27 cellular contexts compared by ENCODE assay signal in genomic region chr7:26779978-26780595, GRCh38.
DNase-seq lines count a peak whose midpoint lies in the region; ATAC-seq, FAIRE-seq and TF ChIP-seq lines count a peak whose summit lies in the region.
"Had no signal": no experiment of that assay in that cellular context is flagged by ENCODE, and none has a peak within 500 bp of the region (broad histone marks: within the 10 kb centered on the region; RNA-seq: fewer than 3 reads in every experiment).

No MANE protein-coding gene starts in this region.

- TF ChIP-seq POLR2A in H54 (IDR thresholded peaks at IDR 0.05; ENCODE audit: low read depth, low read length), result no peak

- no peak for TF ChIP-seq CTCF in mesothelial cell of epicardium (IDR thresholded peaks at IDR 0.05; ENCODE audit: unreplicated experiment)

- H3K4me1 Mint-ChIP-seq in mesothelial cell of epicardium, result peaks cover 31% of the 10 kb centered on the region
- H3K4me1 Mint-ChIP-seq: CD14-positive monocyte; CD4-positive, alpha-beta memory T cell; CD4-positive, CD25-positive, alpha-beta regulatory T cell had no signal

- peaks cover 9% of the 10 kb centered on the region for H3K9me3 Mint-ChIP-seq in mesothelial cell of epicardium
- H3K9me3 Mint-ChIP-seq: CD14-positive monocyte; CD4-positive, alpha-beta memory T cell; CD8-positive, alpha-beta memory T cell had no signal

- FAIRE-seq in H54 (lab: Jason Lieb, UNC), result peak; percentile 85
- FAIRE-seq: A204.1, D721Med, GM12878, GM12892, GM19239 had no signal

- H3K27me3 Mint-ChIP-seq in mesothelial cell of epicardium (ENCODE audit: low read depth), result no peaks in the 10 kb centered on the region
- H3K27me3 Mint-ChIP-seq: CD4-positive, alpha-beta memory T cell; CD4-positive, CD25-positive, alpha-beta regulatory T cell had no signal

- H3K27ac Mint-ChIP-seq in mesothelial cell of epicardium, result peak overlapping the region; percentile 23
- H3K27ac Mint-ChIP-seq: CD14-positive monocyte; CD4-positive, alpha-beta memory T cell; CD4-positive, CD25-positive, alpha-beta regulatory T cell; CD8-positive, alpha-beta memory T cell had no signal

- H3K36me3 Mint-ChIP-seq in mesothelial cell of epicardium, result peaks cover 10% of the 10 kb centered on the region

- no peak for ATAC-seq in HG02571 (IDR thresholded peaks at IDR 0.05; ENCODE audit: unreplicated experiment)
- ATAC-seq: GM12878 had no signal

- no peak overlapping the region for H3K4me3 Mint-ChIP-seq in mesothelial cell of epicardium
- H3K4me3 Mint-ChIP-seq: CD14-positive monocyte; CD4-positive, alpha-beta memory T cell; CD4-positive, CD25-positive, alpha-beta regulatory T cell; CD8-positive, alpha-beta memory T cell had no signal

- DNase-seq in H54 (ENCODE audit: insufficient read length, low spot score), result no peak
- peak; percentile 16 for DNase-seq in NCI-H69 (lab: John Stamatoyannopoulos, UW)
- DNase-seq in mesothelial cell of epicardium (ENCODE audit: low spot score in 2 of 2, unreplicated experiment in 2 of 2), result no peak
- no peak for DNase-seq in DMS 273 treated with DMSO at 0.1 percent for 48 hours (lab: John Stamatoyannopoulos, UW)
- no peak for DNase-seq in stimulated activated naive CD4-positive, alpha-beta T cell treated with Interleukin-2 at 50 U/mL for 16 hours (lab: John Stamatoyannopoulos, UW)
- DNase-seq: 8988T; ACHN; BE2C; C1 segment of cervical spinal cord; Caco-2; Calu3; CD4-positive, alpha-beta memory T cell; CD4-positive, CD25-positive, alpha-beta regulatory T cell; CD8-positive, alpha-beta memory T cell; DMS153; DMS53; DMS79; DND-41; EL; GDM1 had no signal
